Comparison of ENCODE assay signal across 16 cellular contexts in genomic region chr10:133295426-133296320, GRCh38. TPM values are rescaled to one million over a fixed set of nuclear protein-coding genes. Genes with fewer than 3 reads are reported as not detected.
DNase-seq lines count a peak whose midpoint lies in the region; ATAC-seq and TF ChIP-seq lines count a peak whose summit lies in the region.
"Had no signal": no experiment of that assay in that cellular context is flagged by ENCODE, and none has a peak within 500 bp of the region (broad histone marks: within the 10 kb centered on the region; RNA-seq: fewer than 3 reads in every experiment).

No MANE protein-coding gene starts in this region.

- H3K4me1 Mint-ChIP-seq in CD4-positive, alpha-beta memory T cell: peaks cover 0 to 1% (median 0%) of the 10 kb centered on the region in 4 donors
- H3K4me1 Mint-ChIP-seq: IgD-negative memory B cell had no signal

- H3K27me3 ChIP-seq in right cardiac atrium (ENCODE audit: control insufficient read depth, insufficient read depth): no peaks in the 10 kb centered on the region
- no peaks in the 10 kb centered on the region for H3K27me3 ChIP-seq in right atrium auricular region
- H3K27me3 ChIP-seq in spleen (replicated peaks in 1 of 7): no peaks in the 10 kb centered on the region
- H3K27me3 ChIP-seq in CD4-positive, alpha-beta memory T cell (ENCODE audit: insufficient read depth, low read length): no peaks in the 10 kb centered on the region
- no peaks in the 10 kb centered on the region for H3K27me3 ChIP-seq in sigmoid colon
- H3K27me3 ChIP-seq: BLaER1 had no signal

- no peak overlapping the region for H3K4me3 ChIP-seq in right cardiac atrium (ENCODE audit: low read length)
- H3K4me3 ChIP-seq in right atrium auricular region: no peak overlapping the region
- no peak overlapping the region for H3K4me3 ChIP-seq in spleen
- H3K4me3 ChIP-seq in CD4-positive, alpha-beta memory T cell (ENCODE audit: low read length in 2 of 2): no peak overlapping the region
- H3K4me3 ChIP-seq in sigmoid colon: no peak overlapping the region
- H3K4me3 ChIP-seq: BLaER1, GM23248, HAP-1 had no signal

- CTCF ChIA-PET in CD4-positive, alpha-beta memory T cell (lab: Charles Lee; ENCODE audit: partially characterized antibody): no interaction called here

- no peak for TF ChIP-seq POLR2A in spleen (IDR thresholded peaks at IDR 0.05)
- no peak for TF ChIP-seq POLR2A in sigmoid colon (IDR thresholded peaks at IDR 0.05)

- intact Hi-C loops in right cardiac atrium (cut with DNase I): no loop called here
- intact Hi-C loops in spleen (cut with DNase I; ENCODE audit: low total_unique reads): no loop called here
- intact Hi-C loops in CD4-positive, alpha-beta memory T cell (cut with micrococcal nuclease): no loop called here
- intact Hi-C loops in sigmoid colon (cut with DNase I): no loop called here

- TF ChIP-seq CTCF in right atrium auricular region (IDR thresholded peaks at IDR 0.05) (no peak), spleen (IDR thresholded peaks at IDR 0.05 in 8 of 11, conservative IDR thresholded peaks at IDR 0.05 in 3 of 11) (no peak), sigmoid colon (IDR thresholded peaks at IDR 0.05) (no peak)

- no peaks in the 10 kb centered on the region for H3K4me1 ChIP-seq in right cardiac atrium (ENCODE audit: control insufficient read depth, insufficient read depth, low read length)
- H3K4me1 ChIP-seq in right atrium auricular region: no peaks in the 10 kb centered on the region
- peaks cover 0 to 17% (median 0%) of the 10 kb centered on the region in 6 donors for H3K4me1 ChIP-seq in spleen
- no peaks in the 10 kb centered on the region for H3K4me1 ChIP-seq in CD4-positive, alpha-beta memory T cell (ENCODE audit: insufficient read depth, low read length)
- H3K4me1 ChIP-seq in sigmoid colon: no peaks in the 10 kb centered on the region
- H3K4me1 ChIP-seq: BLaER1, HAP-1 had no signal

- no peak overlapping the region for H3K27ac ChIP-seq in right cardiac atrium (ENCODE audit: low read length)
- no peak overlapping the region for H3K27ac ChIP-seq in right atrium auricular region
- no peak overlapping the region for H3K27ac ChIP-seq in spleen
- no peak overlapping the region for H3K27ac ChIP-seq in CD4-positive, alpha-beta memory T cell (ENCODE audit: low read depth, low read length)
- H3K27ac ChIP-seq in sigmoid colon: no peak overlapping the region
- H3K27ac ChIP-seq: BLaER1, GM23248 had no signal

- no peak overlapping the region for H3K4me3 Mint-ChIP-seq in CD4-positive, alpha-beta memory T cell
- H3K4me3 Mint-ChIP-seq: CD4-positive, alpha-beta T cell; IgD-negative memory B cell had no signal

- H3K27me3 Mint-ChIP-seq in CD4-positive, alpha-beta memory T cell: no peaks in the 10 kb centered on the region
- H3K27me3 Mint-ChIP-seq: CD4-positive, alpha-beta T cell; IgD-negative memory B cell had no signal

- WGBS in right cardiac atrium: 93% methylated on average over 42 of the region's 42 CpGs
- 92 to 97% (median 95%) methylated on average over 36 to 42 of the region's 42 CpGs for WGBS in spleen, 5 donors
- WGBS in sigmoid colon, 2 donors: 94 to 96% methylated on average over 42 of the region's 42 CpGs

- H3K27ac Mint-ChIP-seq in CD4-positive, alpha-beta memory T cell: no peak overlapping the region
- H3K27ac Mint-ChIP-seq: CD4-positive, alpha-beta T cell; IgD-negative memory B cell had no signal

- H3K9me3 Mint-ChIP-seq in CD4-positive, alpha-beta memory T cell: no peaks in the 10 kb centered on the region
- H3K9me3 Mint-ChIP-seq: CD4-positive, alpha-beta T cell; IgD-negative memory B cell had no signal

- H3K9me3 ChIP-seq in right cardiac atrium (ENCODE audit: control insufficient read depth, low read length) (no peaks in the 10 kb centered on the region), right atrium auricular region (no peaks in the 10 kb centered on the region), spleen (no peaks in the 10 kb centered on the region), sigmoid colon (no peaks in the 10 kb centered on the region)
- no peaks in the 10 kb centered on the region for H3K9me3 ChIP-seq in CD4-positive, alpha-beta memory T cell (ENCODE audit: control insufficient read depth in 1 of 2, low read length in 2 of 2)
- H3K9me3 ChIP-seq: BLaER1, HAP-1 had no signal

- no peak for TF ChIP-seq EP300 in sigmoid colon (IDR thresholded peaks at IDR 0.05)

- ATAC-seq in right cardiac atrium: peak; percentile 27 to 28

- DNase-seq in right cardiac atrium (peak in 1 of 3 donors; percentile 47), right atrium auricular region (ENCODE audit: low spot score) (no peak), iPS-NIHi11 (ENCODE audit: low spot score) (peak; percentile 8), spleen (peak; percentile 71), germinal center (ENCODE audit: low spot score) (no peak), sigmoid colon (no peak)
- no peak for DNase-seq in CD4-positive, alpha-beta memory T cell
- DNase-seq: 8988T; AML-193; CD4-positive, alpha-beta T cell; DMS79; GM23248 had no signal

- peaks cover 45 to 59% of the 10 kb centered on the region in 2 donors for H3K36me3 Mint-ChIP-seq in CD4-positive, alpha-beta memory T cell

- POLR2A ChIA-PET in CD4-positive, alpha-beta memory T cell (lab: Charles Lee; ENCODE audit: partially characterized antibody): no interaction called here

- H3K36me3 ChIP-seq in right atrium auricular region (peaks cover 88% of the 10 kb centered on the region), spleen (peaks cover 8 to 90% (median 88%) of the 10 kb centered on the region in 6 donors), sigmoid colon (peaks cover 53 to 89% (median 77%) of the 10 kb centered on the region in 4 donors)
- H3K36me3 ChIP-seq in CD4-positive, alpha-beta memory T cell (ENCODE audit: insufficient read depth, low read length): peaks cover 69% of the 10 kb centered on the region

RNA-seq across cellular contexts. Expression of gene TUBGCP2, which starts 13.0 kb away (rescaled TPM):
- 10 to 100 TPM; 34.9 to 45.9 (median 37.4) TPM for total RNA-seq in right cardiac atrium
- 23.0 TPM for polyA plus RNA-seq in right cardiac atrium
- total RNA-seq in right atrium auricular region: 10 to 100 TPM; 22.1 to 30.4 TPM
- total RNA-seq in spleen: 10 to 100 TPM; 40.2 to 61.2 (median 51.9) TPM
- polyA plus RNA-seq in spleen: 100 to 1,000 TPM in 2 of 3 donors, 10 to 100 TPM in 1; 85.2 to 201 (median 132) TPM
- total RNA-seq in CD4-positive, alpha-beta memory T cell: 10 to 100 TPM; 66.5 to 74.0 TPM
- polyA plus RNA-seq in CD4-positive, alpha-beta memory T cell: 10 to 100 TPM; 14.1 to 40.8 TPM
- total RNA-seq in sigmoid colon: 10 to 100 TPM; 25.8 to 33.5 (median 30.2) TPM
- polyA plus RNA-seq in sigmoid colon: 10 to 100 TPM; 13.8 to 51.1 (median 26.6) TPM

RNA-seq across cellular contexts. Expression of gene ZNF511, which starts 13.0 kb away (rescaled TPM):
- 10 to 100 TPM; 40.2 to 51.8 (median 49.2) TPM for total RNA-seq in right cardiac atrium
- 60.8 TPM for polyA plus RNA-seq in right cardiac atrium
- total RNA-seq in right atrium auricular region: 10 to 100 TPM; 28.1 to 31.9 TPM
- 10 to 100 TPM; 26.3 to 33.1 (median 29.2) TPM for total RNA-seq in spleen
- 10 to 100 TPM; 43.3 to 50.6 (median 44.7) TPM for polyA plus RNA-seq in spleen
- total RNA-seq in CD4-positive, alpha-beta memory T cell: 10 to 100 TPM; 31.5 to 33.1 TPM
- polyA plus RNA-seq in CD4-positive, alpha-beta memory T cell: 100 to 1,000 TPM in 1 of 2 donors, 10 to 100 TPM in 1; 69.0 to 107 TPM
- total RNA-seq in sigmoid colon: 10 to 100 TPM; 42.8 to 53.6 (median 45.1) TPM
- polyA plus RNA-seq in sigmoid colon: 10 to 100 TPM; 34.7 to 55.6 (median 49.9) TPM

RNA-seq across cellular contexts. Expression of gene ADAM8, which starts 19.0 kb away (rescaled TPM):
- total RNA-seq in right cardiac atrium: 1 to 10 TPM; 1.4 to 2.1 (median 1.5) TPM
- 0.50 TPM for polyA plus RNA-seq in right cardiac atrium
- total RNA-seq in right atrium auricular region: 1 to 10 TPM in 1 of 2 donors, under 1 TPM in 1; 0.82 to 1.5 TPM
- total RNA-seq in spleen: 100 to 1,000 TPM in 3 of 7 donors, 10 to 100 TPM in 4; 43.3 to 177 (median 99.1) TPM
- polyA plus RNA-seq in spleen: 10 to 100 TPM; 10.1 to 27.2 (median 20.4) TPM
- total RNA-seq in CD4-positive, alpha-beta memory T cell: 10 to 100 TPM; 87.2 to 90.3 TPM
- polyA plus RNA-seq in CD4-positive, alpha-beta memory T cell: 10 to 100 TPM; 63.9 to 97.8 TPM
- 1 to 10 TPM in 1 of 4 donors, under 1 TPM in 3; 0.36 to 7.6 (median 0.74) TPM for total RNA-seq in sigmoid colon
- 1 to 10 TPM; 1.2 to 8.9 (median 3.5) TPM for polyA plus RNA-seq in sigmoid colon
- polyA plus RNA-seq: GM23248 had no signal

RNA-seq across cellular contexts. Expression of gene CALY, which starts 41.0 kb away (rescaled TPM):
- not detected for total RNA-seq in right cardiac atrium
- polyA plus RNA-seq in right cardiac atrium: 0.18 TPM
- under 1 TPM in 1 of 2 donors, not detected in 1; 0.98 TPM for total RNA-seq in right atrium auricular region
- 1 to 10 TPM in 3 of 7 donors, under 1 TPM in 3, not detected in 1; 0.30 to 3.4 (median 0.94) TPM for total RNA-seq in spleen
- polyA plus RNA-seq in spleen: under 1 TPM; 0.04 to 0.12 (median 0.10) TPM
- total RNA-seq in CD4-positive, alpha-beta memory T cell: 1 to 10 TPM; 6.4 to 7.2 TPM
- polyA plus RNA-seq in CD4-positive, alpha-beta memory T cell: 1 to 10 TPM; 1.4 to 2.2 TPM
- 1 to 10 TPM; 1.3 to 6.8 (median 5.4) TPM for total RNA-seq in sigmoid colon
- 1 to 10 TPM in 1 of 3 donors, not detected in 2; 1.4 TPM for polyA plus RNA-seq in sigmoid colon
- polyA plus RNA-seq: GM23248, IgD-negative memory B cell had no signal

RNA-seq across cellular contexts. Expression of gene PRAP1, which starts 51.5 kb away (rescaled TPM):
- not detected for total RNA-seq in right cardiac atrium
- polyA plus RNA-seq in right cardiac atrium: not detected
- not detected for total RNA-seq in right atrium auricular region
- not detected for total RNA-seq in spleen
- not detected for polyA plus RNA-seq in spleen
- not detected for total RNA-seq in CD4-positive, alpha-beta memory T cell
- not detected for polyA plus RNA-seq in CD4-positive, alpha-beta memory T cell
- 1 to 10 TPM in 1 of 4 donors, not detected in 3; 2.9 TPM for total RNA-seq in sigmoid colon
- polyA plus RNA-seq in sigmoid colon: 100 to 1,000 TPM in 1 of 3 donors, 10 to 100 TPM in 2; 73.4 to 102 (median 88.9) TPM
- total RNA-seq: CD4-positive, alpha-beta T cell; GM23248; HT1080 had no signal
- polyA plus RNA-seq: GM23248, IgD-negative memory B cell had no signal

Comparison
In these comparisons a context has a peak if more than half of its experiments do, and no peak if none do; other contexts are left out.
1. DNase-seq: peak in iPS-NIHi11 (single experiment) and spleen (single experiment); none in right atrium auricular region (single experiment), germinal center (single experiment), CD4-positive, alpha-beta memory T cell (0 of 5) and sigmoid colon (single experiment).
2. RNA of gene ADAM8, which starts 19.0 kb away (total RNA-seq): 43.3 to 177 TPM in spleen and 87.2 to 90.3 TPM in CD4-positive, alpha-beta memory T cell; 1.4 to 2.1 TPM in right cardiac atrium, 0.82 to 1.5 TPM in right atrium auricular region and 0.36 to 7.6 TPM in sigmoid colon; every median in the first group is over 4 times any median in the second.